19 cellular contexts compared by ENCODE assay signal in the genomic region with DNA sequence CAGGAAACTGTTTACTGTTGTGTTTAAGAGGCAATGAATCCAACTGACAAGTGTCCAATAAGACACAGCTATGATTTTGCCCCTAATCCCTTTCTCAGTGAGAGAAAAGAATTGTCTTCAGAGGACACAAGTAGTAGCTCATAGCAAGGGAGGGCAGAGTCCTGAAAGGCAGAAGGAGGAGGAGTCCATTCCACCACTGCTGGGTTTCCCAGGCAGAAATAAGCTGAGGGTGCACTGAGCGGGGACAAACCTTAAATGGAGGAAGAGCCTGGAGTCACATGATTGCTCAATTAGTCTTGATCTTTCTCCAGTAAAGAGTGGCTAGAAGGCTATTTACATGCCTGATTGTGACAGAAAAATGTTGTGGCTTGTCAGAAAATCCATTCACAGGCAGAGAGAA.
"Had no signal": no experiment of that assay in that cellular context is flagged by ENCODE, and none has a peak within 500 bp of the region (broad histone marks: within the 10 kb centered on the region; RNA-seq: fewer than 3 reads in every experiment).

No MANE protein-coding gene starts in this region.

- H3K27ac Mint-ChIP-seq: naive thymus-derived CD8-positive, alpha-beta T cell; stimulated activated memory B cell treated with anti-CD40 and anti-IgM and Interleukin-4, amounts not matched to agents 10 μg/mL and 1 μg/mL and 100 μg/mL, for 72 hours; stimulated activated naive CD8-positive, alpha-beta T cell treated with anti-CD3 and anti-CD28 coated beads, Interleukin-15, Interleukin-2, amounts not matched to agents 100 ng/mL and 50 ng/mL, for 24 hours had no signal

- FAIRE-seq: frontal cortex, islet of Langerhans, pancreas had no signal

- H3K4me3 Mint-ChIP-seq: naive thymus-derived CD8-positive, alpha-beta T cell; stimulated activated memory B cell treated with anti-CD40 and anti-IgM and Interleukin-4, amounts not matched to agents 10 μg/mL and 1 μg/mL and 100 μg/mL, for 72 hours; stimulated activated naive CD8-positive, alpha-beta T cell treated with anti-CD3 and anti-CD28 coated beads, Interleukin-15, Interleukin-2, amounts not matched to agents 100 ng/mL and 50 ng/mL, for 24 hours had no signal

- H3K27me3 Mint-ChIP-seq: naive thymus-derived CD8-positive, alpha-beta T cell; stimulated activated memory B cell treated with anti-CD40 and anti-IgM and Interleukin-4, amounts not matched to agents 10 μg/mL and 1 μg/mL and 100 μg/mL, for 72 hours; stimulated activated naive CD8-positive, alpha-beta T cell treated with anti-CD3 and anti-CD28 coated beads, Interleukin-15, Interleukin-2, amounts not matched to agents 100 ng/mL and 50 ng/mL, for 24 hours had no signal

- H3K27ac ChIP-seq: coronary artery, heart left ventricle, pancreas, prostate gland, spleen, testis, tibial nerve had no signal

- H3K9me3 ChIP-seq: heart left ventricle, mucosa of descending colon, pancreas, prostate gland, testis, tibial nerve had no signal

- H3K36me3 Mint-ChIP-seq: naive thymus-derived CD8-positive, alpha-beta T cell; stimulated activated memory B cell treated with anti-CD40 and anti-IgM and Interleukin-4, amounts not matched to agents 10 μg/mL and 1 μg/mL and 100 μg/mL, for 72 hours had no signal

- H3K4me3 ChIP-seq: coronary artery, heart left ventricle, mucosa of descending colon, pancreas, prostate gland, spleen, testis, tibial nerve had no signal

- H3K4me1 Mint-ChIP-seq: naive thymus-derived CD8-positive, alpha-beta T cell; stimulated activated memory B cell treated with anti-CD40 and anti-IgM and Interleukin-4, amounts not matched to agents 10 μg/mL and 1 μg/mL and 100 μg/mL, for 72 hours had no signal

- H3K27me3 ChIP-seq: heart left ventricle, pancreas, spleen, testis, tibial nerve had no signal

- H3K4me1 ChIP-seq: heart left ventricle, pancreas, prostate gland, spleen, testis, tibial nerve had no signal

- DNase-seq: effector CD4-positive, alpha-beta T cell; heart left ventricle; hippocampal formation; mucosa of descending colon; naive thymus-derived CD8-positive, alpha-beta T cell; occipital lobe; pancreas; spleen; stimulated activated CD4-positive, alpha-beta T cell treated with anti-CD3 and anti-CD28 coated beads, Interleukin-15, amount 100 ng/mL, for 24 hours; stimulated activated CD4-positive, alpha-beta T cell treated with anti-CD3 and anti-CD28 coated beads, Interleukin-1b, Interleukin-23, amount 100 ng/mL, for 48 hours; stimulated activated CD4-positive, alpha-beta T cell treated with anti-CD3 and anti-CD28 coated beads, Interleukin-4, amount 100 ng/mL, for 24 hours; testis had no signal

- H3K36me3 ChIP-seq: heart left ventricle, pancreas, prostate gland, spleen, tibial nerve had no signal
